ENCODE assay signal across 27 cellular contexts in the genomic region with DNA sequence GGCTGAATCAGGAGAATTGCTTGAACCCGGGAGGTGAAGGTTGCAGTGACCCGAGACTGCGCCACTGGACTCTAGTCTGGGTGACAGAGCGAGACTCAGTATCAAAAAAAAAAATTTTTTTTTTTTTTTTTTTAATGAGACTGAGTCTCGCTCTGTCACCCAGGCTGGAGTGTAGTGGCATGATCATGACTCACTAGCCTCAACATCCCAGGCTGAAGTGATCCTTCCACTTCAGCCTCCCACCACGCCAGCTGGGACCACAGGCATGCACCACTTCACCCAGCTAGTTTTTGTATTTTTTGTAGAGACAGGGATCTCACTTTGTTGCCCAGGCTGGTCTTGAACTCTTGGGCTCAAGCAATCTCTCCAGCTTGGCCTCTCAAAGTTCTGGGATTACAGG. TPM values are rescaled to one million over a fixed set of nuclear protein-coding genes. Genes with fewer than 3 reads are reported as not detected.
DNase-seq lines count a peak whose midpoint lies in the region; ATAC-seq, FAIRE-seq and TF ChIP-seq lines count a peak whose summit lies in the region.
"Had no signal": no experiment of that assay in that cellular context is flagged by ENCODE, and none has a peak within 500 bp of the region (broad histone marks: within the 10 kb centered on the region; RNA-seq: fewer than 3 reads in every experiment).

No MANE protein-coding gene starts in this region.

- FAIRE-seq in RCC 7860 (lab: Jason Lieb, UNC), result peak; percentile 87
- FAIRE-seq: GM12891, kidney, pancreas had no signal

- DNase-seq in ELR (ENCODE audit: low read depth), result peak; percentile 46
- peak; percentile 59 for DNase-seq in RCC 7860 (ENCODE audit: low spot score)
- DNase-seq in epithelial cell of proximal tubule (ENCODE audit: low read depth), result peak; percentile 2
- peak; percentile 45 for DNase-seq in renal cortical epithelial cell (ENCODE audit: low read depth)
- no peak for DNase-seq in stimulated activated naive CD4-positive, alpha-beta T cell treated with Interleukin-2 at 50 U/mL for 16 hours (lab: John Stamatoyannopoulos, UW)
- DNase-seq in C1 segment of cervical spinal cord (lab: John Stamatoyannopoulos, UW), result no peak
- no peak for DNase-seq in NCI-H2081 (lab: John Stamatoyannopoulos, UW)
- DNase-seq: activated CD4-positive, alpha-beta T cell treated with anti-CD3 and anti-CD28 coated beads, Interleukin-2, amount 10 ng/mL, durations not matched to agents 24 days and 14 days; activated effector memory CD4-positive, alpha-beta T cell treated with Interleukin-2 at 50 U/mL for 16 hours; activated T-cell treated with anti-CD3 and anti-CD28 coated beads, Interleukin-2, amount 50 U/mL, for 1 hour; aorta; endodermal cell; foreskin fibroblast; H7; heart left ventricle; Kasumi-1; kidney; lower lobe of right lung; mucosa of descending colon; pancreas; stimulated activated CD4-positive, alpha-beta T cell treated with anti-CD3 and anti-CD28 coated beads, Interleukin-1b, Interleukin-23, amount 100 ng/mL, for 48 hours; stimulated activated naive CD8-positive, alpha-beta T cell treated with anti-CD3 and anti-CD28 coated beads, Interleukin-15, Interleukin-2, amounts not matched to agents 100 U/mL and 50 U/mL, for 24 hours; SW 1271; T-helper 9 cell had no signal

- H3K4me3 ChIP-seq in epithelial cell of proximal tubule (ENCODE audit: low read depth, low read length), result no peak overlapping the region
- H3K4me3 ChIP-seq: heart left ventricle, lower lobe of right lung, mucosa of descending colon, pancreas had no signal

- no peak for TF ChIP-seq CTCF in epithelial cell of proximal tubule (conservative IDR thresholded peaks at IDR 0.05; ENCODE audit: low read depth, low read length)

- no peak for ATAC-seq in HG02571 (IDR thresholded peaks at IDR 0.05; ENCODE audit: unreplicated experiment)
- ATAC-seq: esophagus mucosa; heart left ventricle; mucosa of descending colon; pancreas; stimulated activated naive CD8-positive, alpha-beta T cell treated with anti-CD3 and anti-CD28 coated beads, Interleukin-15, Interleukin-2, amounts not matched to agents 100 U/mL and 50 U/mL, for 24 hours had no signal

RNA-seq across cellular contexts. Expression of gene MYO6, which starts 53.3 kb away (rescaled TPM):
- 23.4 and 50.7 TPM in 2 replicates for total RNA-seq in epithelial cell of proximal tubule
- 53.3 and 116 TPM in 2 replicates for total RNA-seq in renal cortical epithelial cell

Comparison
In these comparisons a context has a peak if more than half of its experiments do, and no peak if none do; other contexts are left out.
1. DNase-seq: peak in ELR (single experiment), RCC 7860 (single experiment), epithelial cell of proximal tubule (single experiment) and renal cortical epithelial cell (single experiment); none in stimulated activated naive CD4-positive, alpha-beta T cell treated with Interleukin-2 at 50 U/mL for 16 hours (single experiment), C1 segment of cervical spinal cord (0 of 14) and NCI-H2081 (0 of 2).